ENCODE assay signal across 32 cellular contexts in the genomic region with DNA sequence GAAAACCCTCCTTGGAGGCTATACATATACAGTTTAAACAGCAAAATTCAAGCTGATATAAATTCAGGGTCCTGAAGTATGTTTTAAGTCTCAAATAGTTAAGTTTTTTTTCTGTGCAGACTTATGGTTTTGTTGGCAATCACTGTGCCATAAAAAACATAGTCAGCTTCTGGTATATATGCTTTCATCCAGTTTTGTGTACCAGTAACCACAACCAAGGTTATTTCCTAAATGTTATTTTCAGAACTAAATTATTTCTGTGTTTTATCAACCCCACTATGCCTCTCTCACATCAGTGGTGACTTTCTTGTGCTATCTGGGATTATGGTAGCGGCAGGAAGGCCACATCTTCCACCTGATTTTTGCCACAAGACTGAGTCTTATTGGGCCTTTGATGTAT.
"Had no signal": no experiment of that assay in that cellular context is flagged by ENCODE, and none has a peak within 500 bp of the region (broad histone marks: within the 10 kb centered on the region; RNA-seq: fewer than 3 reads in every experiment).

No MANE protein-coding gene starts in this region.

- H3K4me1 ChIP-seq: adrenal gland, ascending aorta, body of pancreas, breast epithelium had no signal

- H3K27me3 ChIP-seq: adrenal gland, ascending aorta, body of pancreas, brain microvascular endothelial cell, breast epithelium, cardiac muscle cell had no signal

- DNase-seq: activated effector memory CD4-positive, alpha-beta T cell treated with anti-CD3 and anti-CD28 coated beads, Interleukin-2, amount 50 U/mL, for 16 hours; activated effector memory CD4-positive, alpha-beta T cell treated with Interleukin-2 at 50 U/mL for 16 hours; activated gamma-delta T cell; activated gamma-delta T cell treated with Interleukin-2 at 50 U/mL for 16 hours; activated naive CD4-positive, alpha-beta T cell; activated naive CD4-positive, alpha-beta T cell treated with anti-CD3 and anti-CD28 coated beads for 36 hours; activated naive CD4-positive, alpha-beta T cell treated with anti-CD3 and anti-CD28 coated beads, Interleukin-2, amount 10 ng/mL, durations not matched to agents 7 days and 5 days; activated naive CD4-positive, alpha-beta T cell treated with anti-CD3 and anti-CD28 coated beads, Interleukin-2, amount 50 U/mL, for 16 hours; activated naive CD4-positive, alpha-beta T cell treated with Interleukin-2 at 50 U/mL for 16 hours; activated naive CD8-positive, alpha-beta T cell treated with anti-CD3 and anti-CD28 coated beads for 36 hours; activated naive CD8-positive, alpha-beta T cell treated with anti-CD3 and anti-CD28 coated beads, Interleukin-2, amount 10 ng/mL, durations not matched to agents 7 days and 5 days; activated naive CD8-positive, alpha-beta T cell treated with anti-CD3 and anti-CD28 coated beads, Interleukin-2, amount 50 U/mL, for 24 hours; activated T-cell treated with anti-CD3 and anti-CD28 coated beads, Interleukin-2, amount 50 U/mL, for 4 hours; activated T-cell treated with anti-CD3 and anti-CD28 coated beads, Interleukin-2, amount 50 U/mL, for 48 hours; activated T-cell treated with anti-CD3 and anti-CD28 coated beads, Interleukin-2, amount 50 U/mL, for 72 hours; adrenal gland; amniotic stem cell; amygdala; anterior cingulate cortex; aorta; body of pancreas; brain microvascular endothelial cell; caudate nucleus; central memory CD4-positive, alpha-beta T cell; cerebellar nuclear complex had no signal

- ATAC-seq: activated naive CD4-positive, alpha-beta T cell treated with anti-CD3 and anti-CD28 coated beads, Interleukin-2, amount 50 U/mL, for 72 hours; activated naive CD8-positive, alpha-beta T cell treated with anti-CD3 and anti-CD28 coated beads, Interleukin-2, amount 50 U/mL, for 24 hours; activated T-cell treated with anti-CD3 and anti-CD28 coated beads, Interleukin-2, amount 50 U/mL, for 4 hours; activated T-cell treated with anti-CD3 and anti-CD28 coated beads, Interleukin-2, amount 50 U/mL, for 72 hours; activated T-helper 17 cell treated with anti-CD3 and anti-CD28 coated beads, Interleukin-2, amount 50 U/mL, for 72 hours; body of pancreas had no signal

- H3K9me3 ChIP-seq: adrenal gland had no signal

- FAIRE-seq: astrocyte, colon had no signal

- H3K4me3 ChIP-seq: adrenal gland, ascending aorta, body of pancreas, breast epithelium, cardiac muscle cell had no signal

- H3K36me3 ChIP-seq: adrenal gland, ascending aorta, brain microvascular endothelial cell, breast epithelium, cardiac muscle cell had no signal

- H3K27ac ChIP-seq: adrenal gland, ascending aorta, body of pancreas, brain microvascular endothelial cell, breast epithelium, cardiac muscle cell had no signal
